Comparison of ENCODE assay signal across 14 cellular contexts in genomic region chr10:4352566-4352961, GRCh38.
DNase-seq lines count a peak whose midpoint lies in the region; ATAC-seq and TF ChIP-seq lines count a peak whose summit lies in the region.
"Had no signal": no experiment of that assay in that cellular context is flagged by ENCODE, and none has a peak within 500 bp of the region (broad histone marks: within the 10 kb centered on the region; RNA-seq: fewer than 3 reads in every experiment).

No MANE protein-coding gene starts in this region.

- H3K9me3 ChIP-seq in endocrine pancreas (ENCODE audit: control insufficient read depth, low read length) (no peaks in the 10 kb centered on the region), testis (no peaks in the 10 kb centered on the region)

- TF ChIP-seq POLR2A in testis (IDR thresholded peaks at IDR 0.05), result no peak

- ATAC-seq in HG03159 (IDR thresholded peaks at IDR 0.05; ENCODE audit: unreplicated experiment), result no peak

- TF ChIP-seq CTCF in testis (IDR thresholded peaks at IDR 0.05), result no peak

- no peaks in the 10 kb centered on the region for H3K27me3 ChIP-seq in endocrine pancreas (ENCODE audit: control insufficient read depth, insufficient read depth, low read length)
- H3K27me3 ChIP-seq in testis, result no peaks in the 10 kb centered on the region
- H3K27me3 ChIP-seq: BLaER1 treated with 17β-estradiol and CSF1 and Interleukin-3, amounts not matched to agents 10 nM and 100 nM had no signal

- 31 to 51% methylated on average over 7 of the region's 7 CpGs for WGBS in testis, 2 donors

- H3K4me1 ChIP-seq in endocrine pancreas (ENCODE audit: control insufficient read depth, insufficient read depth, low read length) (peaks cover 21% of the 10 kb centered on the region), testis (no peaks in the 10 kb centered on the region)

- intact Hi-C loops in testis (cut with DNase I; ENCODE audit: low total_unique reads), result no loop called here

- DNase-seq in HT-29 (ENCODE audit: low spot score), result peak; percentile 65
- DNase-seq in left kidney (ENCODE audit: low read depth, low spot score), result peak; percentile 26
- DNase-seq in testis, result peak; percentile 50
- DNase-seq in stimulated activated CD4-positive, alpha-beta T cell treated with anti-CD3 and anti-CD28 coated beads, Interleukin-2, amount 100 ng/mL, for 48 hours, result no peak
- DNase-seq in DMS53 (lab: John Stamatoyannopoulos, UW), result no peak
- DNase-seq in DMS79 treated with DMSO at 0.1 percent for 48 hours (lab: John Stamatoyannopoulos, UW), result no peak
- DNase-seq: activated CD4-positive, alpha-beta T cell treated with anti-CD3 and anti-CD28 coated beads, Interleukin-2, amount 50 U/mL, for 48 hours; activated naive CD4-positive, alpha-beta T cell treated with anti-CD3 and anti-CD28 coated beads for 36 hours; effector memory CD4-positive, alpha-beta T cell; NCI-H1436; NK-92 treated with Interleukin-12 subunit alpha and Interleukin-12 subunit beta, amount 100 ng/mL, for 24 hours had no signal

- H3K4me3 ChIP-seq in endocrine pancreas (ENCODE audit: control insufficient read depth, insufficient read depth, low read length) (peak overlapping the region; percentile 35), testis (no peak overlapping the region)
- H3K4me3 ChIP-seq: BLaER1 treated with 17β-estradiol and CSF1 and Interleukin-3, amounts not matched to agents 10 nM and 100 nM had no signal

- no peak overlapping the region for H3K27ac ChIP-seq in testis
- H3K27ac ChIP-seq: BLaER1 treated with 17β-estradiol and CSF1 and Interleukin-3, amounts not matched to agents 10 nM and 100 nM had no signal

- no peak overlapping the region for H3K9ac ChIP-seq in endocrine pancreas (ENCODE audit: control insufficient read depth, insufficient read depth, low read length)
- H3K9ac ChIP-seq: BLaER1 treated with 17β-estradiol and CSF1 and Interleukin-3, amounts not matched to agents 10 nM and 100 nM had no signal

- H3K36me3 ChIP-seq in endocrine pancreas (ENCODE audit: control insufficient read depth, insufficient read depth, low read length) (no peaks in the 10 kb centered on the region), testis (ENCODE audit: low read depth, missing control alignments) (no peaks in the 10 kb centered on the region)
- H3K36me3 ChIP-seq: BLaER1 treated with 17β-estradiol and CSF1 and Interleukin-3, amounts not matched to agents 10 nM and 100 nM had no signal

Comparison
In these comparisons a context has a peak if more than half of its experiments do, and no peak if none do; other contexts are left out.
1. DNase-seq: peak in HT-29 (single experiment), left kidney (single experiment) and testis (single experiment); none in stimulated activated CD4-positive, alpha-beta T cell treated with anti-CD3 and anti-CD28 coated beads, Interleukin-2, amount 100 ng/mL, for 48 hours (0 of 2), DMS53 (single experiment) and DMS79 treated with DMSO at 0.1 percent for 48 hours (single experiment).